ENCODE assay signal across 14 cellular contexts in genomic region chr1:12112711-12113161, GRCh38. TPM values are rescaled to one million over a fixed set of nuclear protein-coding genes. Genes with fewer than 3 reads are reported as not detected.
A peak's percentile ranks its signal among the peaks of the same experiment; 100 is the strongest.
DNase-seq lines count a peak whose midpoint lies in the region; ATAC-seq and TF ChIP-seq lines count a peak whose summit lies in the region.
"Had no signal": no experiment of that assay in that cellular context is flagged by ENCODE, and none has a peak within 500 bp of the region (broad histone marks: within the 10 kb centered on the region; RNA-seq: fewer than 3 reads in every experiment).

No MANE protein-coding gene starts in this region.

- TF ChIP-seq CTCF in breast epithelium (IDR thresholded peaks at IDR 0.05) (no peak), MCF 10A (IDR thresholded peaks at IDR 0.05; ENCODE audit: unreplicated experiment) (no peak), chondrocyte (IDR thresholded peaks at IDR 0.05) (no peak), testis (IDR thresholded peaks at IDR 0.05) (no peak)

- no TSS peak for BruUV-seq in MCF 10A (replicated peaks; lab: Mats Ljungman, UMichigan)

- H3K9me3 ChIP-seq in breast epithelium (no peaks in the 10 kb centered on the region), testis (no peaks in the 10 kb centered on the region)
- H3K9me3 ChIP-seq: body of pancreas, mucosa of descending colon had no signal

- H3K4me3 ChIP-seq in breast epithelium: no peak overlapping the region
- H3K4me3 ChIP-seq in testis: no peak overlapping the region
- H3K4me3 ChIP-seq: body of pancreas, mucosa of descending colon had no signal

- no peak for TF ChIP-seq POLR2A in breast epithelium (IDR thresholded peaks at IDR 0.05)
- TF ChIP-seq POLR2A in testis (IDR thresholded peaks at IDR 0.05): no peak

- CTCF ChIA-PET in MCF 10A (lab: Yijun Ruan, JAX): no interaction called here
- CTCF ChIA-PET in activated CD8-positive, alpha-beta T cell treated with anti-CD3 and anti-CD28 coated beads, Interleukin-2, amount 10 ng/mL, durations not matched to agents 7 days and 5 days (lab: Charles Lee): interaction anchor here (3.3 kb wide), 1 partner anchor 12 kb away, joined by 21 read pairs; no protein-coding TSS in a partner anchor

- no peaks in the 10 kb centered on the region for H3K36me3 ChIP-seq in breast epithelium
- H3K36me3 ChIP-seq in testis (ENCODE audit: low read depth, missing control alignments): no peaks in the 10 kb centered on the region

- peaks cover 24% of the 10 kb centered on the region for H3K27me3 Mint-ChIP-seq in MCF 10A (ENCODE audit: insufficient read depth, unreplicated experiment)
- peaks cover 9% of the 10 kb centered on the region for H3K27me3 Mint-ChIP-seq in chondrocyte (ENCODE audit: low read depth)
- no peaks in the 10 kb centered on the region for H3K27me3 Mint-ChIP-seq in activated CD8-positive, alpha-beta T cell treated with anti-CD3 and anti-CD28 coated beads, Interleukin-2, amount 10 ng/mL, durations not matched to agents 7 days and 5 days (ENCODE audit: low read depth)

- H3K4me1 ChIP-seq in breast epithelium: peaks cover 0 to 7% of the 10 kb centered on the region in 2 donors
- no peaks in the 10 kb centered on the region for H3K4me1 ChIP-seq in testis
- H3K4me1 ChIP-seq: body of pancreas had no signal

- POLR2A ChIA-PET in MCF 10A (lab: Yijun Ruan, JAX): no interaction called here
- POLR2A ChIA-PET in activated CD8-positive, alpha-beta T cell treated with anti-CD3 and anti-CD28 coated beads, Interleukin-2, amount 10 ng/mL, durations not matched to agents 7 days and 5 days (lab: Charles Lee): interaction anchor here (1.1 to 2.1 kb wide), 2 partner anchors 152 to 203 kb away, joined by 3 to 7 read pairs; no protein-coding TSS in a partner anchor

- no peaks in the 10 kb centered on the region for H3K9me3 Mint-ChIP-seq in MCF 10A (ENCODE audit: unreplicated experiment)
- H3K9me3 Mint-ChIP-seq in chondrocyte (ENCODE audit: low read depth): no peaks in the 10 kb centered on the region
- no peaks in the 10 kb centered on the region for H3K9me3 Mint-ChIP-seq in activated CD8-positive, alpha-beta T cell treated with anti-CD3 and anti-CD28 coated beads, Interleukin-2, amount 10 ng/mL, durations not matched to agents 7 days and 5 days (ENCODE audit: insufficient read depth)

- no peak for ATAC-seq in GM19463 (IDR thresholded peaks at IDR 0.05; ENCODE audit: unreplicated experiment)
- no peak for ATAC-seq in activated CD8-positive, alpha-beta T cell treated with anti-CD3 and anti-CD28 coated beads, Interleukin-2, amount 10 ng/mL, durations not matched to agents 7 days and 5 days
- ATAC-seq: body of pancreas, mucosa of descending colon had no signal

- H3K4me1 Mint-ChIP-seq in MCF 10A (ENCODE audit: insufficient read depth, unreplicated experiment) (peaks cover 7% of the 10 kb centered on the region), chondrocyte (ENCODE audit: low read depth) (peaks cover 12% of the 10 kb centered on the region)
- H3K4me1 Mint-ChIP-seq in activated CD8-positive, alpha-beta T cell treated with anti-CD3 and anti-CD28 coated beads, Interleukin-2, amount 10 ng/mL, durations not matched to agents 7 days and 5 days (ENCODE audit: low read depth): peaks cover 16% of the 10 kb centered on the region

- H3K4me3 Mint-ChIP-seq in MCF 10A (ENCODE audit: unreplicated experiment): no peak overlapping the region
- no peak overlapping the region for H3K4me3 Mint-ChIP-seq in chondrocyte (ENCODE audit: unreplicated experiment)
- H3K4me3 Mint-ChIP-seq in activated CD8-positive, alpha-beta T cell treated with anti-CD3 and anti-CD28 coated beads, Interleukin-2, amount 10 ng/mL, durations not matched to agents 7 days and 5 days: no peak overlapping the region

- 63 to 79% methylated on average over 5 of the region's 5 CpGs for WGBS in testis, 2 donors

- DNase-seq in breast epithelium (ENCODE audit: low spot score in 2 of 2) (no peak), MCF 10A (ENCODE audit: unreplicated experiment) (no peak), chondrocyte (ENCODE audit: low spot score) (peak; percentile 73), medulla oblongata (ENCODE audit: extremely low spot score) (peak; percentile 40), testis (no peak), cortex of kidney (lab: John Stamatoyannopoulos, UW) (no peak)
- DNase-seq in activated CD8-positive, alpha-beta T cell treated with anti-CD3 and anti-CD28 coated beads, Interleukin-2, amount 10 ng/mL, durations not matched to agents 7 days and 5 days: no peak
- DNase-seq: activated effector memory CD4-positive, alpha-beta T cell treated with Interleukin-2 at 50 U/mL for 16 hours; body of pancreas; COR-L47; NCI-H146 had no signal

- H3K27ac Mint-ChIP-seq in MCF 10A (ENCODE audit: low read depth, unreplicated experiment): no peak overlapping the region
- no peak overlapping the region for H3K27ac Mint-ChIP-seq in chondrocyte (ENCODE audit: unreplicated experiment)
- no peak overlapping the region for H3K27ac Mint-ChIP-seq in activated CD8-positive, alpha-beta T cell treated with anti-CD3 and anti-CD28 coated beads, Interleukin-2, amount 10 ng/mL, durations not matched to agents 7 days and 5 days

- H3K36me3 Mint-ChIP-seq in MCF 10A (ENCODE audit: insufficient read depth, unreplicated experiment) (no peaks in the 10 kb centered on the region), chondrocyte (ENCODE audit: low read depth) (no peaks in the 10 kb centered on the region)
- H3K36me3 Mint-ChIP-seq in activated CD8-positive, alpha-beta T cell treated with anti-CD3 and anti-CD28 coated beads, Interleukin-2, amount 10 ng/mL, durations not matched to agents 7 days and 5 days (ENCODE audit: low read depth): no peaks in the 10 kb centered on the region

- intact Hi-C loops in breast epithelium (cut with DNase I; ENCODE audit: low total_unique reads): no loop called here
- intact Hi-C loops in MCF 10A (cut with micrococcal nuclease): no loop called here
- intact Hi-C loops in testis (cut with DNase I; ENCODE audit: low total_unique reads): no loop called here

- H3K27ac ChIP-seq in breast epithelium: peak overlapping the region; percentile 69 to 80
- no peak overlapping the region for H3K27ac ChIP-seq in testis
- H3K27ac ChIP-seq: body of pancreas had no signal

- no peaks in the 10 kb centered on the region for H3K27me3 ChIP-seq in breast epithelium
- no peaks in the 10 kb centered on the region for H3K27me3 ChIP-seq in testis
- H3K27me3 ChIP-seq: body of pancreas had no signal

RNA-seq across cellular contexts. Expression of gene TNFRSF8, which starts 49.6 kb away (rescaled TPM):
- 1 to 10 TPM in 2 of 3 donors, under 1 TPM in 1; 0.88 to 2.3 (median 1.6) TPM for total RNA-seq in breast epithelium
- not detected in 2 replicates for total RNA-seq in MCF 10A (2022)
- not detected in 3 replicates for total RNA-seq in chondrocyte
- total RNA-seq in testis: 1 to 10 TPM; 5.4 to 6.9 TPM
- 5.0 TPM for polyA plus RNA-seq in testis (ENCODE audit: insufficient read depth, low read depth, low replicate concordance)
- total RNA-seq in activated CD8-positive, alpha-beta T cell treated with anti-CD3 and anti-CD28 coated beads, Interleukin-2, amount 10 ng/mL, durations not matched to agents 7 days and 5 days: under 1 TPM; 0.95 to 0.97 TPM
- total RNA-seq: A673, body of pancreas had no signal

RNA-seq across cellular contexts. Expression of gene TNFRSF1B, which starts 54.1 kb away (rescaled TPM):
- 10 to 100 TPM; 25.0 to 48.8 (median 35.1) TPM for total RNA-seq in breast epithelium
- total RNA-seq in MCF 10A (2022): 0.22 TPM in 1 of 2 replicates, not detected in the other
- total RNA-seq in chondrocyte: 0.22 TPM in 1 of 3 replicates, not detected in the others
- 1 to 10 TPM; 7.7 to 8.0 TPM for total RNA-seq in testis
- 10.6 TPM for polyA plus RNA-seq in testis (ENCODE audit: insufficient read depth, low read depth, low replicate concordance)
- total RNA-seq in activated CD8-positive, alpha-beta T cell treated with anti-CD3 and anti-CD28 coated beads, Interleukin-2, amount 10 ng/mL, durations not matched to agents 7 days and 5 days: 100 to 1,000 TPM; 274 to 284 TPM
- total RNA-seq: A673 had no signal

Comparison
In these comparisons a context has a peak if more than half of its experiments do, and no peak if none do; other contexts are left out.
1. DNase-seq: peak in chondrocyte (single experiment) and medulla oblongata (single experiment); none in breast epithelium (0 of 2), MCF 10A (single experiment), testis (single experiment), cortex of kidney (single experiment) and activated CD8-positive, alpha-beta T cell treated with anti-CD3 and anti-CD28 coated beads, Interleukin-2, amount 10 ng/mL, durations not matched to agents 7 days and 5 days (single experiment).
2. H3K27ac ChIP-seq: peak in breast epithelium (2 of 2); none in testis (0 of 2).
3. RNA of gene TNFRSF1B, which starts 54.1 kb away (total RNA-seq): 274 to 284 TPM in activated CD8-positive, alpha-beta T cell treated with anti-CD3 and anti-CD28 coated beads, Interleukin-2, amount 10 ng/mL, durations not matched to agents 7 days and 5 days; 25.0 to 48.8 TPM in breast epithelium, 7.7 to 8.0 TPM in testis, 0.22 TPM in chondrocyte and 0.22 TPM in MCF 10A; every median in the first group is over 4 times any median in the second.